In genomic region chr9:96532173-96532572, GRCh38 we compare ENCODE assay signal across 27 cellular contexts.
"Had no signal": no experiment of that assay in that cellular context is flagged by ENCODE, and none has a peak within 500 bp of the region (broad histone marks: within the 10 kb centered on the region; RNA-seq: fewer than 3 reads in every experiment).

No MANE protein-coding gene starts in this region.

- H3K27ac ChIP-seq: colonic mucosa, coronary artery, dorsolateral prefrontal cortex, epithelial cell of prostate, esophagus muscularis mucosa, esophagus squamous epithelium, foreskin keratinocyte, gastrocnemius medialis, gastroesophageal sphincter, heart left ventricle, heart right ventricle had no signal

- H3K4me3 ChIP-seq: colonic mucosa, coronary artery, dorsolateral prefrontal cortex, esophagus muscularis mucosa, esophagus squamous epithelium, gastrocnemius medialis, gastroesophageal sphincter, heart left ventricle, heart right ventricle had no signal

- H3K36me3 ChIP-seq: colonic mucosa, gastrocnemius medialis had no signal

- H3K4me1 ChIP-seq: colonic mucosa, esophagus muscularis mucosa, esophagus squamous epithelium, foreskin keratinocyte, gastrocnemius medialis, gastroesophageal sphincter, heart left ventricle, heart right ventricle had no signal

- H3K4me3 Mint-ChIP-seq: dendritic cell treated with granulocyte-macrophage colony-stimulating factor and Interleukin-4, amounts not matched to agents 40 ng/mL and 50 ng/mL, for 4 days; effector memory CD8-positive, alpha-beta T cell; endodermal cell had no signal

- ATAC-seq: effector memory CD8-positive, alpha-beta T cell; esophagus mucosa; foreskin keratinocyte; gastrocnemius medialis; gastroesophageal sphincter; heart left ventricle; heart right ventricle had no signal

- H3K4me1 Mint-ChIP-seq: endodermal cell had no signal

- FAIRE-seq: colon, endothelial cell of umbilical vein had no signal

- H3K27me3 Mint-ChIP-seq: dendritic cell treated with granulocyte-macrophage colony-stimulating factor and Interleukin-4, amounts not matched to agents 40 ng/mL and 50 ng/mL, for 4 days; effector memory CD8-positive, alpha-beta T cell had no signal

- H3K27me3 ChIP-seq: colonic mucosa, dorsolateral prefrontal cortex, esophagus muscularis mucosa, esophagus squamous epithelium, foreskin keratinocyte, gastrocnemius medialis, gastroesophageal sphincter, heart left ventricle, heart right ventricle had no signal

- DNase-seq: colonic mucosa; cortex of kidney; dermis blood vessel endothelial cell; dorsolateral prefrontal cortex; effector CD4-positive, alpha-beta T cell; effector CD8-positive, alpha-beta T cell; effector memory CD4-positive, alpha-beta T cell; effector memory CD8-positive, alpha-beta T cell; endodermal cell; erythroblast; esophagus squamous epithelium; foreskin fibroblast; foreskin keratinocyte; foreskin melanocyte; gastrocnemius medialis; glutamatergic neuron; head of caudate nucleus; heart left ventricle; heart right ventricle had no signal

- H3K27ac Mint-ChIP-seq: dendritic cell treated with granulocyte-macrophage colony-stimulating factor and Interleukin-4, amounts not matched to agents 40 ng/mL and 50 ng/mL, for 4 days; effector memory CD8-positive, alpha-beta T cell; endodermal cell had no signal

- H3K9me3 Mint-ChIP-seq: endodermal cell had no signal

- H3K9me3 ChIP-seq: colonic mucosa, esophagus muscularis mucosa, esophagus squamous epithelium, gastrocnemius medialis, gastroesophageal sphincter, heart left ventricle, heart right ventricle had no signal
